In the genomic region with DNA sequence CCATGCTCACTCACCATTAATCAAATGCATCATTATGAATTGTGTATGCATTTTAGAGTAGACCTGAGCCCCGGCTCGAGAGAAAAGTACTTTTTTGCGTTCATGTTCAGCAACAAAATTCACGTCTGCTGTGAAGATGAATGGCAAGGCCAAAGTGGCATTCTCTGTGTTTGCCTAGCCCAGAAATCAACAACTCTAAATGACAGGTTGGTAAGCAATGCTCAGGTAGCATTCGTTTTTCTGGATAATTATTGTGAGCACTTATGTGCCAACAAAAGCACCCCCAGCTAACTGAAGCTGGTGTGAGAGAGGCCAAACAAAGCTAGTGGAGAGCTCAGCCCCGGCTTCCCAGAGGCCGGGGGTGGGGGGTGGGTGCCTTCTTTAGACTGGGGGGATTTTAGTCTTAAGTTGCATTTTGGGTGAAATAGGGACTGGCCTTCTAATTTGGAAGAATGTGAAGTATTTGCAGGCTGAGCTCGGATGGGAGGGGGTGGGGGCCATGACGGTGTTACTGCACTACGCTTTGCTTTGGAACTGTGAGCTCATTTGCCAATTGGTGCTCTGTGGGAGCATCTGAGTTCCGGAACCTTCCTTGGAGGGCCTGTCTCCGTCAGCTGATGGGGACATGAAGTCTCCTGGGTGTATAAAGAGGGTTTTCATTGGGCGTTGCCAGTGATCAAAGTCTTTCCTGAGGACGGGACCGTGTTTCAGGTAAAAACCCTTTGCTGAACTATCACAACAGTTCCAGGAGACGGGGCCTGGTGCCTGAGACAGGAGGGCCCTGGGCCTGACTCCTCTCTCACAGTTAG, we compare ENCODE assay signal across 16 cellular contexts. TPM values are rescaled to one million over a fixed set of nuclear protein-coding genes. Genes with fewer than 3 reads are reported as not detected.
A peak's percentile ranks its signal among the peaks of the same experiment; 100 is the strongest.
DNase-seq lines count a peak whose midpoint lies in the region; ATAC-seq, FAIRE-seq and TF ChIP-seq lines count a peak whose summit lies in the region.
"Had no signal": no experiment of that assay in that cellular context is flagged by ENCODE, and none has a peak within 500 bp of the region (broad histone marks: within the 10 kb centered on the region; RNA-seq: fewer than 3 reads in every experiment).

No MANE protein-coding gene starts in this region.

- no peak overlapping the region for H2AK5ac ChIP-seq in H1 (ENCODE audit: low read depth, low read length)

- H4K20me1 ChIP-seq in HepG2 (ENCODE audit: insufficient read depth, low read length) (no peaks in the 10 kb centered on the region), H1 (replicated peaks in 1 of 2; ENCODE audit: control insufficient read depth in 1 of 2, insufficient read depth in 2 of 2, low read length in 2 of 2) (no peaks in the 10 kb centered on the region)

- H3K56ac ChIP-seq in H1 (replicated peaks; ENCODE audit: insufficient read length, low read depth, low read length): no peak overlapping the region

- H3K14ac ChIP-seq in H1 (ENCODE audit: insufficient read length): no peak overlapping the region

- intact Hi-C loops in HepG2 (cut with micrococcal nuclease; ENCODE audit: unreplicated experiment) (no loop called here), right lobe of liver (cut with DNase I) (no loop called here)
- intact Hi-C loops in activated CD4-positive, alpha-beta memory T cell treated with anti-CD3 and anti-CD28 coated beads for 36 hours (cut with micrococcal nuclease): no loop called here

- no peaks in the 10 kb centered on the region for H3K79me2 ChIP-seq in HepG2 (ENCODE audit: insufficient read depth, low read length)
- H3K79me2 ChIP-seq in H1 (ENCODE audit: control insufficient read depth in 1 of 2, insufficient read depth in 2 of 2, low read length in 2 of 2): no peaks in the 10 kb centered on the region

- H3K23ac ChIP-seq in H1 (ENCODE audit: insufficient read length): no peak overlapping the region

- TF ChIP-seq RAD21 in HepG2 (CRISPR knock-in tag; IDR thresholded peaks at IDR 0.05) (no peak), H1 (IDR thresholded peaks at IDR 0.05 in 1 of 2, conservative IDR thresholded peaks at IDR 0.05 in 1 of 2; ENCODE audit: low read depth in 2 of 2, low read length in 2 of 2) (no peak)

- no peak overlapping the region for H2BK120ac ChIP-seq in H1 (replicated peaks; ENCODE audit: low read depth, low read length)

- no peaks in the 10 kb centered on the region for H3K9me3 ChIP-seq in HepG2 (ENCODE audit: low read length)
- H3K9me3 ChIP-seq in right lobe of liver: no peaks in the 10 kb centered on the region
- no peaks in the 10 kb centered on the region for H3K9me3 ChIP-seq in H1 (ENCODE audit: insufficient read depth in 2 of 2, low read depth in 1 of 2, low read length in 1 of 2)

- H3K4me1 ChIP-seq in HepG2 (ENCODE audit: insufficient read depth, low read length) (no peaks in the 10 kb centered on the region), right lobe of liver (no peaks in the 10 kb centered on the region), H1 (replicated peaks in 1 of 4; ENCODE audit: control insufficient read depth in 3 of 4, insufficient read depth in 4 of 4, low read length in 3 of 4) (peaks cover 3 to 7% (median 5%) of the 10 kb centered on the region in 4 experiments; a peak in 6 of 7 replicates)

- H3K9ac ChIP-seq in HepG2 (ENCODE audit: insufficient read depth, low read depth, low read length) (no peak overlapping the region), H1 (replicated peaks in 1 of 4; ENCODE audit: extremely low read depth in 1 of 4, low read depth in 3 of 4, low read length in 3 of 4) (no peak overlapping the region)
- H3K9ac ChIP-seq: KMS-11 had no signal

- no peak overlapping the region for H2BK20ac ChIP-seq in H1 (ENCODE audit: low read length)

- CTCF ChIA-PET in HepG2 (lab: Yijun Ruan, JAX; ENCODE audit: low intra/inter-chr PET ratio, low total read pairs): no interaction called here
- CTCF ChIA-PET in H1 (lab: Charles Lee; ENCODE audit: partially characterized antibody): interaction anchor here (0.6 to 4.6 kb wide), 12 partner anchors 9 to 245 kb away, joined by 3 to 18 read pairs (median 4); no protein-coding TSS in a partner anchor
- CTCF ChIA-PET in activated CD4-positive, alpha-beta memory T cell treated with anti-CD3 and anti-CD28 coated beads for 36 hours (lab: Charles Lee): no interaction called here

- no peak for TF ChIP-seq POLR2A in HepG2 (IDR thresholded peaks at IDR 0.05; ENCODE audit: insufficient read depth in 1 of 2, low read depth in 2 of 2, low read length in 2 of 2)
- TF ChIP-seq POLR2A in right lobe of liver (IDR thresholded peaks at IDR 0.05): no peak
- TF ChIP-seq POLR2A in H1 (IDR thresholded peaks at IDR 0.05; ENCODE audit: control extremely low read depth in 1 of 2, low read depth in 2 of 2, low read length in 2 of 2): no peak

- no peak overlapping the region for H4K8ac ChIP-seq in H1 (ENCODE audit: extremely low read depth, insufficient read depth, low read length)

- no peak overlapping the region for H3K18ac ChIP-seq in H1 (ENCODE audit: extremely low read depth, low read length)

- H2BK12ac ChIP-seq in H1 (ENCODE audit: low read depth, low read length): no peak overlapping the region

- no peak for FAIRE-seq in HepG2 (lab: Jason Lieb, UNC)
- FAIRE-seq in H1 (lab: Jason Lieb, UNC): no peak

- no peaks in the 10 kb centered on the region for H3K79me1 ChIP-seq in H1 (ENCODE audit: low read depth, low read length)

- H2BK15ac ChIP-seq in H1 (ENCODE audit: low read length): no peak overlapping the region

- H3K27me3 ChIP-seq in HepG2 (ENCODE audit: control insufficient read depth in 1 of 2, insufficient read depth in 2 of 2, low read length in 2 of 2): peaks cover 6 to 43% of the 10 kb centered on the region in 2 experiments
- peaks cover 0 to 19% of the 10 kb centered on the region in 2 donors for H3K27me3 ChIP-seq in right lobe of liver
- H3K27me3 ChIP-seq in H1 (replicated peaks in 1 of 4; ENCODE audit: control insufficient read depth in 3 of 4, extremely low read depth in 1 of 4, insufficient read depth in 3 of 4, low read length in 3 of 4): peaks cover 5 to 44% (median 33%) of the 10 kb centered on the region in 4 experiments

- H3K4me3 ChIP-seq in HepG2 (replicated peaks in 1 of 3; ENCODE audit: insufficient read depth in 1 of 3, low read depth in 2 of 3, low read length in 3 of 3) (no peak overlapping the region), right lobe of liver (no peak overlapping the region), H1 (ENCODE audit: extremely low read depth in 1 of 4, insufficient read depth in 2 of 4, low read depth in 3 of 4, low read length in 4 of 4) (no peak overlapping the region)

- no peaks in the 10 kb centered on the region; the same call in 1 of the 2 replicates for H3K23me2 ChIP-seq in H1 (ENCODE audit: low read depth, low read length)

- H2BK5ac ChIP-seq in H1 (ENCODE audit: low read depth, low read length): no peak overlapping the region

- no peaks in the 10 kb centered on the region for H3K4me1 Mint-ChIP-seq in activated CD4-positive, alpha-beta memory T cell treated with anti-CD3 and anti-CD28 coated beads for 36 hours (ENCODE audit: low read depth)

- no peak overlapping the region for H4K5ac ChIP-seq in H1 (ENCODE audit: insufficient read length, low read depth, low read length)

- TF ChIP-seq EP300 in HepG2 (IDR thresholded peaks at IDR 0.05; ENCODE audit: low read depth in 2 of 2, low read length in 2 of 2): no peak
- no peak for TF ChIP-seq EP300 in HepG2 (CRISPR knock-in tag; IDR thresholded peaks at IDR 0.05; ENCODE audit: borderline replicate concordance)
- TF ChIP-seq EP300 in H1 (IDR thresholded peaks at IDR 0.05; ENCODE audit: borderline replicate concordance in 1 of 2, low read depth in 2 of 2, low read length in 2 of 2): no peak

- in situ Hi-C loops in HepG2 (cut with HindIII; ENCODE audit: extremely low pct_ligation_motif_present, low pct_unique_long_range_greater_than_20kb): no loop called here

- H3K27ac ChIP-seq in HepG2 (ENCODE audit: extremely low read length, insufficient read depth, low read length) (no peak overlapping the region), right lobe of liver (no peak overlapping the region), H1 (ENCODE audit: low read depth, low read length) (no peak overlapping the region)
- H3K27ac ChIP-seq: KMS-11 had no signal

- no peak overlapping the region for H3K27ac Mint-ChIP-seq in activated CD4-positive, alpha-beta memory T cell treated with anti-CD3 and anti-CD28 coated beads for 36 hours
- H3K27ac Mint-ChIP-seq: HFFc6 had no signal

- H3K4me3 Mint-ChIP-seq in activated CD4-positive, alpha-beta memory T cell treated with anti-CD3 and anti-CD28 coated beads for 36 hours: no peak overlapping the region
- H3K4me3 Mint-ChIP-seq: HFFc6 had no signal

- peaks cover 36% of the 10 kb centered on the region for H3K27me3 Mint-ChIP-seq in activated CD4-positive, alpha-beta memory T cell treated with anti-CD3 and anti-CD28 coated beads for 36 hours

- POLR2A ChIA-PET in HepG2 (lab: Yijun Ruan, JAX): no interaction called here
- POLR2A ChIA-PET in H1 (lab: Charles Lee; ENCODE audit: partially characterized antibody): no interaction called here
- POLR2A ChIA-PET in activated CD4-positive, alpha-beta memory T cell treated with anti-CD3 and anti-CD28 coated beads for 36 hours (lab: Charles Lee): no interaction called here

- no peak for DNase-seq in HepG2 (ENCODE audit: low spot score)
- DNase-seq in right lobe of liver: no peak
- peak; percentile 88 for DNase-seq in NCI-H748 (lab: John Stamatoyannopoulos, UW; ENCODE audit: unreplicated experiment)
- DNase-seq in H1 (ENCODE audit: low read depth in 1 of 2, low spot score in 2 of 2): no peak
- DNase-seq in activated CD4-positive, alpha-beta memory T cell treated with anti-CD3 and anti-CD28 coated beads for 36 hours: no peak
- no peak for DNase-seq in COLO829 (ENCODE audit: low spot score)
- no peak for DNase-seq in SIG-M5 treated with dmso at 0.1 percent for 504 hours (lab: John Stamatoyannopoulos, UW; ENCODE audit: unreplicated experiment)
- DNase-seq: AML-193, DND-41, GOT3, HFFc6, NCI-H1092, NCI-H2029, SIG-M5 had no signal

- H3K36me3 Mint-ChIP-seq in activated CD4-positive, alpha-beta memory T cell treated with anti-CD3 and anti-CD28 coated beads for 36 hours: no peaks in the 10 kb centered on the region

- H3K9me3 Mint-ChIP-seq in activated CD4-positive, alpha-beta memory T cell treated with anti-CD3 and anti-CD28 coated beads for 36 hours: no peaks in the 10 kb centered on the region
- H3K9me3 Mint-ChIP-seq: HFFc6 had no signal

- H3K4me2 ChIP-seq in HepG2 (ENCODE audit: low read depth, low read length): no peak overlapping the region
- H3K4me2 ChIP-seq in H1 (ENCODE audit: insufficient read depth in 1 of 2, low read depth in 2 of 2, low read length in 2 of 2): no peak overlapping the region
- H3K4me2 ChIP-seq: KMS-11 had no signal

- WGBS in HepG2 (ENCODE audit: low lambda C conversion rate): 5% methylated on average over 12 of the region's 16 CpGs
- 43% methylated on average over 10 of the region's 16 CpGs for WGBS in right lobe of liver (ENCODE audit: insufficient coverage, low coverage, low lambda C conversion rate, missing lambda C conversion rate)
- WGBS in H1 (ENCODE audit: extremely low coverage in 1 of 2, insufficient coverage in 1 of 2, insufficient read length in 1 of 2, insufficient replicate concordance in 2 of 2, low coverage in 1 of 2, low lambda C conversion rate in 2 of 2, missing lambda C conversion rate in 1 of 2), 2 experiments: 75% methylated on average over 15 of the region's 16 CpGs; no CpG with 5 or more reads in 1 of the 2 experiments

- no peak overlapping the region for H4K91ac ChIP-seq in H1 (replicated peaks; ENCODE audit: insufficient read length, low read length)

- H3K36me3 ChIP-seq in HepG2 (replicated peaks in 1 of 2; ENCODE audit: control insufficient read depth in 1 of 2, insufficient read depth in 2 of 2, low read length in 2 of 2) (no peaks in the 10 kb centered on the region), right lobe of liver (no peaks in the 10 kb centered on the region), H1 (ENCODE audit: control insufficient read depth in 2 of 4, insufficient read depth in 4 of 4, low read length in 3 of 4) (no peaks in the 10 kb centered on the region)

- H3K4ac ChIP-seq in H1 (replicated peaks; ENCODE audit: insufficient read length, low read depth, low read length): no peak overlapping the region

- no peak overlapping the region for H2AFZ ChIP-seq in HepG2 (ENCODE audit: low read length)
- no peak overlapping the region for H2AFZ ChIP-seq in H1 (ENCODE audit: low read length)

- ATAC-seq in HepG2: no peak
- ATAC-seq in right lobe of liver: no peak

- TF ChIP-seq CTCF in HepG2 (CRISPR knock-in tag; IDR thresholded peaks at IDR 0.05): no peak
- TF ChIP-seq CTCF in right lobe of liver (IDR thresholded peaks at IDR 0.05): no peak
- TF ChIP-seq CTCF in H1 (IDR thresholded peaks at IDR 0.05; ENCODE audit: control extremely low read depth in 1 of 3, insufficient read depth in 1 of 3, low read depth in 1 of 3, low read length in 3 of 3): no peak

- no TSS peak for BruUV-seq in HepG2 (replicated peaks; lab: Mats Ljungman, UMichigan)

RNA-seq across cellular contexts. Expression of gene ALX4, which starts 29.0 kb away (rescaled TPM):
- not detected in 2 replicates for total RNA-seq in HepG2 (2016; rRNA removed; fragmentation: Illumina TruSeq; extraction: Trizol)
- total RNA-seq in HepG2 (2016; cell fraction: cytosol; rRNA removed; fragmentation: Illumina TruSeq; extraction: Trizol; ENCODE audit: low read depth): not detected in 2 replicates
- total RNA-seq in HepG2 (2016; cell fraction: insoluble cytoplasmic fraction; rRNA removed; fragmentation: Illumina TruSeq; extraction: Trizol): not detected in 2 replicates
- total RNA-seq in HepG2 (2016; cell fraction: membrane; rRNA removed; fragmentation: Illumina TruSeq; extraction: Trizol): not detected in 2 replicates
- total RNA-seq in HepG2 (2016; cell fraction: nucleus; rRNA removed; fragmentation: Illumina TruSeq; extraction: Trizol): not detected in 2 replicates
- not detected in 2 replicates for polyA plus RNA-seq in HepG2 (2011; rRNA removed)
- not detected in 2 replicates for polyA plus RNA-seq in HepG2 (2011; cell fraction: cytosol; rRNA removed)
- not detected in 2 replicates for polyA plus RNA-seq in HepG2 (2011; cell fraction: nucleus; rRNA removed)
- 0.07 TPM in 1 of 2 replicates, not detected in the other for polyA plus RNA-seq in HepG2 (2012)
- not detected in 2 replicates for polyA plus RNA-seq in HepG2 (2016; cell fraction: cytosol; fragmentation: Illumina TruSeq; extraction: Trizol; ENCODE audit: low read depth)
- not detected in 2 replicates for polyA plus RNA-seq in HepG2 (2016; cell fraction: insoluble cytoplasmic fraction; fragmentation: Illumina TruSeq; extraction: Trizol; ENCODE audit: low read depth)
- polyA plus RNA-seq in HepG2 (2016; cell fraction: membrane; fragmentation: Illumina TruSeq; extraction: Trizol; ENCODE audit: low read depth): not detected in 2 replicates
- not detected in 2 replicates for polyA plus RNA-seq in HepG2 (2016; cell fraction: nucleus; fragmentation: Illumina TruSeq; extraction: Trizol; ENCODE audit: insufficient read depth, low read depth)
- not detected in 2 replicates for polyA minus RNA-seq in HepG2 (2011; rRNA and poly(A)+ RNA removed; ENCODE audit: low replicate concordance)
- polyA minus RNA-seq in HepG2 (2011; cell fraction: cytosol; rRNA and poly(A)+ RNA removed): not detected in 2 replicates
- polyA minus RNA-seq in HepG2 (2011; cell fraction: nucleus; rRNA and poly(A)+ RNA removed): not detected in 2 replicates
- total RNA-seq in right lobe of liver: not detected
- not detected in 2 replicates for total RNA-seq in H1 (2021; fragmentation: NEBNext Ultra II Directional; extraction: Animal tissue kit (Norgen Biotek cat#: 25700))
- not detected in 2 replicates for polyA plus RNA-seq in H1 (2011; rRNA removed)
- not detected for polyA plus RNA-seq in H1 (2011; cell fraction: cytosol; rRNA removed)
- not detected for polyA plus RNA-seq in H1 (2011; cell fraction: nucleus; rRNA removed)
- 0.05 to 0.06 TPM in 2 of 4 replicates, not detected in the others for polyA plus RNA-seq in H1 (2012, experiment 1 of 2)
- polyA plus RNA-seq in H1 (2012, experiment 2 of 2): not detected
- polyA plus RNA-seq in H1 (2013, experiment 1 of 2): not detected
- not detected for polyA plus RNA-seq in H1 (2013, experiment 2 of 2)
- polyA minus RNA-seq in H1 (2011; rRNA and poly(A)+ RNA removed): not detected in 2 replicates
- polyA minus RNA-seq in H1 (2011; cell fraction: cytosol; rRNA and poly(A)+ RNA removed): not detected
- polyA minus RNA-seq in H1 (2011; cell fraction: nucleus; rRNA and poly(A)+ RNA removed): not detected
- total RNA-seq in activated CD4-positive, alpha-beta memory T cell treated with anti-CD3 and anti-CD28 coated beads for 36 hours: not detected
- total RNA-seq: MCF 10A had no signal

Comparison
In these comparisons a context has a peak if more than half of its experiments do, and no peak if none do; other contexts are left out.
1. Of the 41 proteins assayed by ChIP-seq in both HepG2 and H1: peak only in HepG2: RNF2; only in H1: none; in both: none; in neither: 40.